In genomic region chr17:58570758-58571157, GRCh38 we compare ENCODE assay signal across 40 cellular contexts.
"Had no signal": no experiment of that assay in that cellular context is flagged by ENCODE, and none has a peak within 500 bp of the region (broad histone marks: within the 10 kb centered on the region; RNA-seq: fewer than 3 reads in every experiment).

No MANE protein-coding gene starts in this region.

- H3K27ac Mint-ChIP-seq: activated CD4-positive, alpha-beta memory T cell treated with anti-CD3 and anti-CD28 coated beads, Interleukin-2, amount 10 ng/mL, durations not matched to agents 7 days and 5 days; activated CD4-positive, alpha-beta T cell treated with anti-CD3 and anti-CD28 coated beads for 36 hours; activated CD4-positive, alpha-beta T cell treated with anti-CD3 and anti-CD28 coated beads, Interleukin-2, amount 10 ng/mL, durations not matched to agents 7 days and 5 days; activated naive CD4-positive, alpha-beta T cell treated with anti-CD3 and anti-CD28 coated beads for 36 hours; activated naive CD4-positive, alpha-beta T cell treated with anti-CD3 and anti-CD28 coated beads, Interleukin-2, amount 50 U/mL, for 24 hours; activated naive CD8-positive, alpha-beta T cell; activated naive CD8-positive, alpha-beta T cell treated with anti-CD3 and anti-CD28 coated beads, Interleukin-2, amount 10 ng/mL, durations not matched to agents 7 days and 5 days; activated naive CD8-positive, alpha-beta T cell treated with anti-CD3 and anti-CD28 coated beads, Interleukin-2, amount 50 U/mL, for 24 hours; activated T-cell treated with anti-CD3 and anti-CD28 coated beads, Interleukin-2, amount 50 U/mL, for 72 hours; activated T-helper 1 cell treated with anti-CD3 and anti-CD28 coated beads, Interleukin-12 subunit alpha, Interleukin-12 subunit beta, Interleukin-2, Interleukin-4 antibody, amounts not matched to agents 30 ng/mL and 10 ng/mL and 1 ng/mL, durations not matched to agents 14 hours and 24 hours and 36 hours; activated T-helper 17 cell treated with anti-CD3 and anti-CD28 coated beads, Interleukin-2, amount 50 U/mL, for 72 hours; brain; T-helper 1 cell treated with Interleukin-12 subunit alpha and Interleukin-12 subunit beta and Interleukin-4 antibody, amounts not matched to agents 30 μg/mL and 1 μg/mL, for 36 hours; T-helper 2 cell treated with Interferon-gamma antibody and Interleukin-4, amounts not matched to agents 5 μg/mL and 100 μg/mL, for 36 hours; WTC11 had no signal

- H3K36me3 ChIP-seq: ascending aorta, cardiac muscle cell had no signal

- H3K27ac ChIP-seq: ascending aorta, cardiac muscle cell, VCaP had no signal

- H3K27me3 ChIP-seq: ascending aorta, cardiac muscle cell had no signal

- H3K36me3 Mint-ChIP-seq: activated naive CD4-positive, alpha-beta T cell treated with anti-CD3 and anti-CD28 coated beads, Interleukin-2, amount 50 U/mL, for 24 hours; activated naive CD8-positive, alpha-beta T cell; activated naive CD8-positive, alpha-beta T cell treated with anti-CD3 and anti-CD28 coated beads, Interleukin-2, amount 10 ng/mL, durations not matched to agents 7 days and 5 days; brain; WTC11 had no signal

- H3K4me1 Mint-ChIP-seq: activated naive CD4-positive, alpha-beta T cell treated with anti-CD3 and anti-CD28 coated beads, Interleukin-2, amount 50 U/mL, for 24 hours; activated naive CD8-positive, alpha-beta T cell treated with anti-CD3 and anti-CD28 coated beads, Interleukin-2, amount 10 ng/mL, durations not matched to agents 7 days and 5 days; activated naive CD8-positive, alpha-beta T cell treated with anti-CD3 and anti-CD28 coated beads, Interleukin-2, amount 50 U/mL, for 24 hours; activated T-helper 17 cell treated with anti-CD3 and anti-CD28 coated beads, Interleukin-2, amount 50 U/mL, for 72 hours; brain; central memory CD8-positive, alpha-beta T cell had no signal

- ATAC-seq: activated CD4-positive, alpha-beta T cell treated with anti-CD3 and anti-CD28 coated beads for 36 hours; activated CD4-positive, CD25-positive, alpha-beta regulatory T cell treated with anti-CD3 and anti-CD28 coated beads, Interleukin-2, amount 50 U/mL, for 24 hours; activated naive CD8-positive, alpha-beta T cell treated with anti-CD3 and anti-CD28 coated beads, Interleukin-2, amount 50 U/mL, for 24 hours; activated T-cell treated with anti-CD3 and anti-CD28 coated beads, Interleukin-2, amount 50 U/mL, for 4 hours; activated T-cell treated with anti-CD3 and anti-CD28 coated beads, Interleukin-2, amount 50 U/mL, for 72 hours; activated T-helper 17 cell treated with anti-CD3 and anti-CD28 coated beads, Interleukin-2, amount 50 U/mL, for 72 hours; WTC11 had no signal

- FAIRE-seq: bronchial epithelial cell, TTC549 had no signal

- H3K9me3 Mint-ChIP-seq: activated CD4-positive, alpha-beta memory T cell treated with anti-CD3 and anti-CD28 coated beads, Interleukin-2, amount 10 ng/mL, durations not matched to agents 7 days and 5 days; activated CD4-positive, alpha-beta T cell treated with anti-CD3 and anti-CD28 coated beads, Interleukin-2, amount 10 ng/mL, durations not matched to agents 7 days and 5 days; activated naive CD4-positive, alpha-beta T cell treated with anti-CD3 and anti-CD28 coated beads for 36 hours; activated naive CD4-positive, alpha-beta T cell treated with anti-CD3 and anti-CD28 coated beads, Interleukin-2, amount 50 U/mL, for 24 hours; activated naive CD8-positive, alpha-beta T cell treated with anti-CD3 and anti-CD28 coated beads, Interleukin-2, amount 10 ng/mL, durations not matched to agents 7 days and 5 days; activated naive CD8-positive, alpha-beta T cell treated with anti-CD3 and anti-CD28 coated beads, Interleukin-2, amount 50 U/mL, for 24 hours; activated T-cell treated with anti-CD3 and anti-CD28 coated beads, Interleukin-2, amount 50 U/mL, for 4 hours; activated T-cell treated with anti-CD3 and anti-CD28 coated beads, Interleukin-2, amount 50 U/mL, for 72 hours; activated T-helper 1 cell treated with anti-CD3 and anti-CD28 coated beads, Interleukin-12 subunit alpha, Interleukin-12 subunit beta, Interleukin-2, Interleukin-4 antibody, amounts not matched to agents 30 ng/mL and 10 ng/mL and 1 ng/mL, durations not matched to agents 14 hours and 24 hours and 36 hours; activated T-helper 17 cell treated with anti-CD3 and anti-CD28 coated beads, Interleukin-2, amount 50 U/mL, for 72 hours; brain; central memory CD8-positive, alpha-beta T cell; T-helper 1 cell treated with Interleukin-12 subunit alpha and Interleukin-12 subunit beta and Interleukin-4 antibody, amounts not matched to agents 30 μg/mL and 1 μg/mL, for 36 hours; T-helper 2 cell treated with Interferon-gamma antibody and Interleukin-4, amounts not matched to agents 5 μg/mL and 100 μg/mL, for 36 hours; WTC11 had no signal

- H3K4me3 Mint-ChIP-seq: activated CD4-positive, alpha-beta memory T cell treated with anti-CD3 and anti-CD28 coated beads, Interleukin-2, amount 10 ng/mL, durations not matched to agents 7 days and 5 days; activated CD4-positive, alpha-beta T cell treated with anti-CD3 and anti-CD28 coated beads for 36 hours; activated CD4-positive, alpha-beta T cell treated with anti-CD3 and anti-CD28 coated beads, Interleukin-2, amount 10 ng/mL, durations not matched to agents 7 days and 5 days; activated naive CD4-positive, alpha-beta T cell treated with anti-CD3 and anti-CD28 coated beads for 36 hours; activated naive CD4-positive, alpha-beta T cell treated with anti-CD3 and anti-CD28 coated beads, Interleukin-2, amount 50 U/mL, for 24 hours; activated naive CD8-positive, alpha-beta T cell; activated naive CD8-positive, alpha-beta T cell treated with anti-CD3 and anti-CD28 coated beads, Interleukin-2, amount 10 ng/mL, durations not matched to agents 7 days and 5 days; activated naive CD8-positive, alpha-beta T cell treated with anti-CD3 and anti-CD28 coated beads, Interleukin-2, amount 50 U/mL, for 24 hours; activated T-cell treated with anti-CD3 and anti-CD28 coated beads, Interleukin-2, amount 50 U/mL, for 4 hours; activated T-cell treated with anti-CD3 and anti-CD28 coated beads, Interleukin-2, amount 50 U/mL, for 72 hours; activated T-helper 1 cell treated with anti-CD3 and anti-CD28 coated beads, Interleukin-12 subunit alpha, Interleukin-12 subunit beta, Interleukin-2, Interleukin-4 antibody, amounts not matched to agents 30 ng/mL and 10 ng/mL and 1 ng/mL, durations not matched to agents 14 hours and 24 hours and 36 hours; activated T-helper 17 cell treated with anti-CD3 and anti-CD28 coated beads, Interleukin-2, amount 50 U/mL, for 72 hours; brain; central memory CD8-positive, alpha-beta T cell; T-helper 1 cell treated with Interleukin-12 subunit alpha and Interleukin-12 subunit beta and Interleukin-4 antibody, amounts not matched to agents 30 μg/mL and 1 μg/mL, for 36 hours; T-helper 2 cell treated with Interferon-gamma antibody and Interleukin-4, amounts not matched to agents 5 μg/mL and 100 μg/mL, for 36 hours; WTC11 had no signal

- H3K9me3 ChIP-seq: ascending aorta had no signal

- H3K27me3 Mint-ChIP-seq: activated CD4-positive, alpha-beta T cell treated with anti-CD3 and anti-CD28 coated beads for 36 hours; activated naive CD4-positive, alpha-beta T cell treated with anti-CD3 and anti-CD28 coated beads, Interleukin-2, amount 50 U/mL, for 24 hours; activated naive CD8-positive, alpha-beta T cell; activated naive CD8-positive, alpha-beta T cell treated with anti-CD3 and anti-CD28 coated beads, Interleukin-2, amount 50 U/mL, for 24 hours; activated T-helper 17 cell treated with anti-CD3 and anti-CD28 coated beads, Interleukin-2, amount 50 U/mL, for 72 hours; central memory CD8-positive, alpha-beta T cell had no signal

- H3K4me3 ChIP-seq: ascending aorta, cardiac muscle cell had no signal

- H3K4me1 ChIP-seq: ascending aorta had no signal

- DNase-seq: activated CD4-positive, alpha-beta memory T cell treated with anti-CD3 and anti-CD28 coated beads, Interleukin-2, amount 10 ng/mL, durations not matched to agents 7 days and 5 days; activated CD4-positive, alpha-beta T cell treated with anti-CD3 and anti-CD28 coated beads for 1 hour; activated CD4-positive, alpha-beta T cell treated with anti-CD3 and anti-CD28 coated beads for 36 hours; activated CD4-positive, alpha-beta T cell treated with anti-CD3 and anti-CD28 coated beads for 48 hours; activated CD4-positive, alpha-beta T cell treated with anti-CD3 and anti-CD28 coated beads, Interleukin-2, amount 10 ng/mL, durations not matched to agents 7 days and 5 days; activated CD4-positive, alpha-beta T cell treated with anti-CD3 and anti-CD28 coated beads, Interleukin-2, amount 50 U/mL, for 48 hours; activated CD4-positive, CD25-positive, alpha-beta regulatory T cell; activated CD8-positive, alpha-beta memory T cell treated with anti-CD3 and anti-CD28 coated beads, Interleukin-2, amount 50 U/mL, for 4 hours; activated effector memory CD4-positive, alpha-beta T cell treated with anti-CD3 and anti-CD28 coated beads, Interleukin-2, amount 50 U/mL, for 16 hours; activated gamma-delta T cell treated with Interleukin-2 at 50 U/mL for 16 hours; activated naive CD4-positive, alpha-beta T cell; activated naive CD4-positive, alpha-beta T cell treated with anti-CD3 and anti-CD28 coated beads for 36 hours; activated naive CD8-positive, alpha-beta T cell treated with anti-CD3 and anti-CD28 coated beads, Interleukin-2, amount 10 ng/mL, durations not matched to agents 7 days and 5 days; activated naive CD8-positive, alpha-beta T cell treated with anti-CD3 and anti-CD28 coated beads, Interleukin-2, amount 50 U/mL, for 24 hours; activated T-cell treated with anti-CD3 and anti-CD28 coated beads for 4 hours; activated T-cell treated with anti-CD3 and anti-CD28 coated beads, Interleukin-2, amount 50 U/mL, for 1 hour; activated T-cell treated with anti-CD3 and anti-CD28 coated beads, Interleukin-2, amount 50 U/mL, for 4 hours; activated T-cell treated with anti-CD3 and anti-CD28 coated beads, Interleukin-2, amount 50 U/mL, for 72 hours; amygdala; anterior cingulate cortex; caudate nucleus; cerebellar nuclear complex; T-helper 1 cell; T-helper 2 cell; T-helper 9 cell had no signal
